Comparison of ENCODE assay signal across 8 cellular contexts in genomic region chr9:35813434-35814105, GRCh38. TPM values are rescaled to one million over a fixed set of nuclear protein-coding genes. Genes with fewer than 3 reads are reported as not detected.
DNase-seq lines count a peak whose midpoint lies in the region; TF ChIP-seq lines count a peak whose summit lies in the region.

No MANE protein-coding gene starts in this region.

- TF ChIP-seq CTCF in AG09319 (IDR thresholded peaks at IDR 0.05; ENCODE audit: low read depth, low read length) (peak; percentile 17), suprapubic skin (IDR thresholded peaks at IDR 0.05) (peak in 1 of 2 donors; percentile 24)

- no peaks in the 10 kb centered on the region for H3K9me3 Mint-ChIP-seq in activated CD4-positive, alpha-beta memory T cell treated with anti-CD3 and anti-CD28 coated beads, Interleukin-2, amount 10 ng/mL, durations not matched to agents 7 days and 5 days

- H3K4me3 ChIP-seq in H7 (ENCODE audit: insufficient read depth, low read depth, low read length) (no peak overlapping the region), suprapubic skin (peak overlapping the region; percentile 72)

- no peaks in the 10 kb centered on the region for H3K9me3 ChIP-seq in suprapubic skin

- peak overlapping the region; percentile 92 for H3K27ac Mint-ChIP-seq in activated CD4-positive, alpha-beta memory T cell treated with anti-CD3 and anti-CD28 coated beads, Interleukin-2, amount 10 ng/mL, durations not matched to agents 7 days and 5 days

- H3K4me1 Mint-ChIP-seq in activated CD4-positive, alpha-beta memory T cell treated with anti-CD3 and anti-CD28 coated beads, Interleukin-2, amount 10 ng/mL, durations not matched to agents 7 days and 5 days, result peaks cover 44% of the 10 kb centered on the region

- peaks cover 36% of the 10 kb centered on the region for H3K4me1 ChIP-seq in suprapubic skin

- H3K27me3 Mint-ChIP-seq in activated CD4-positive, alpha-beta memory T cell treated with anti-CD3 and anti-CD28 coated beads, Interleukin-2, amount 10 ng/mL, durations not matched to agents 7 days and 5 days, result peaks cover 4% of the 10 kb centered on the region

- POLR2A ChIA-PET in activated CD4-positive, alpha-beta memory T cell treated with anti-CD3 and anti-CD28 coated beads, Interleukin-2, amount 10 ng/mL, durations not matched to agents 7 days and 5 days (lab: Charles Lee), result interaction anchor here (0.5 to 3.3 kb wide), 18 partner anchors 12 to 700 kb away, joined by 3 to 10 read pairs (median 4); partner anchors contain the start of genes CCDC107, CLTA, CREB3 and FAM221B

- H3K27ac ChIP-seq in suprapubic skin, result peak overlapping the region; percentile 92

- 81% methylated on average over 9 of the region's 10 CpGs for WGBS in suprapubic skin

- DNase-seq in AG09319 (ENCODE audit: extremely low read depth, low read depth) (no peak), H7 (peak; percentile 72), iPS-NIHi11 (ENCODE audit: low spot score) (peak; percentile 45), suprapubic skin (ENCODE audit: low spot score in 2 of 2) (no peak), ecto neural progenitor cell (ENCODE audit: low spot score) (no peak), DMS79 treated with DMSO at 0.1 percent for 48 hours (lab: John Stamatoyannopoulos, UW) (no peak), NCI-H2081 treated with DMSO at 0.1 percent for 48 hours (lab: John Stamatoyannopoulos, UW) (no peak)
- no peak for DNase-seq in activated CD4-positive, alpha-beta memory T cell treated with anti-CD3 and anti-CD28 coated beads, Interleukin-2, amount 10 ng/mL, durations not matched to agents 7 days and 5 days

- TF ChIP-seq POLR2A in suprapubic skin (IDR thresholded peaks at IDR 0.05), result no peak

- peaks cover 7% of the 10 kb centered on the region for H3K36me3 Mint-ChIP-seq in activated CD4-positive, alpha-beta memory T cell treated with anti-CD3 and anti-CD28 coated beads, Interleukin-2, amount 10 ng/mL, durations not matched to agents 7 days and 5 days (ENCODE audit: low read depth)

- no peak for TF ChIP-seq EP300 in suprapubic skin (IDR thresholded peaks at IDR 0.05)

- CTCF ChIA-PET in activated CD4-positive, alpha-beta memory T cell treated with anti-CD3 and anti-CD28 coated beads, Interleukin-2, amount 10 ng/mL, durations not matched to agents 7 days and 5 days (lab: Charles Lee), result interaction anchor here (0.6 to 2.7 kb wide), 13 partner anchors 12 to 377 kb away, joined by 3 to 14 read pairs (median 5); partner anchors contain the start of genes CCDC107, CLTA, GBA2 and RGP1

- peaks cover 2% of the 10 kb centered on the region; the same call in 1 of the 2 replicates for H3K27me3 ChIP-seq in H7 (ENCODE audit: control insufficient read depth, insufficient read depth, low read length)
- no peaks in the 10 kb centered on the region for H3K27me3 ChIP-seq in suprapubic skin

- H3K36me3 ChIP-seq in H7 (replicated peaks; ENCODE audit: control insufficient read depth, insufficient read depth, low read length) (peaks cover 2% of the 10 kb centered on the region), suprapubic skin (peaks cover 3% of the 10 kb centered on the region)

- peak overlapping the region; percentile 87 for H3K4me3 Mint-ChIP-seq in activated CD4-positive, alpha-beta memory T cell treated with anti-CD3 and anti-CD28 coated beads, Interleukin-2, amount 10 ng/mL, durations not matched to agents 7 days and 5 days

RNA-seq across cellular contexts. Expression of gene HINT2, which starts 1.3 kb away (rescaled TPM):
- total RNA-seq in H7 (2014; rRNA removed; shearing (Covaris generic)), result 46.9 and 53.8 TPM in 2 replicates
- 10 to 100 TPM; 77.8 to 79.2 TPM for total RNA-seq in activated CD4-positive, alpha-beta memory T cell treated with anti-CD3 and anti-CD28 coated beads, Interleukin-2, amount 10 ng/mL, durations not matched to agents 7 days and 5 days
- total RNA-seq in suprapubic skin, result 10 to 100 TPM in 3 of 4 donors, 1 to 10 TPM in 1; 9.5 to 34.9 (median 25.3) TPM

RNA-seq across cellular contexts. Expression of gene SPAG8, which starts 1.5 kb away (rescaled TPM):
- total RNA-seq in H7 (2014; rRNA removed; shearing (Covaris generic)), result 0.15 and 0.55 TPM in 2 replicates
- total RNA-seq in activated CD4-positive, alpha-beta memory T cell treated with anti-CD3 and anti-CD28 coated beads, Interleukin-2, amount 10 ng/mL, durations not matched to agents 7 days and 5 days, result 1 to 10 TPM; 2.0 to 2.2 TPM
- total RNA-seq in suprapubic skin, result under 1 TPM in 3 of 4 donors, not detected in 1; 0.47 to 0.53 (median 0.52) TPM

RNA-seq across cellular contexts. Expression of gene FAM221B, which starts 15.0 kb away (rescaled TPM):
- not detected in 2 replicates for total RNA-seq in H7 (2014; rRNA removed; shearing (Covaris generic))
- not detected for total RNA-seq in activated CD4-positive, alpha-beta memory T cell treated with anti-CD3 and anti-CD28 coated beads, Interleukin-2, amount 10 ng/mL, durations not matched to agents 7 days and 5 days
- not detected for total RNA-seq in suprapubic skin

RNA-seq across cellular contexts. Expression of gene TMEM8B, which starts 15.5 kb away (rescaled TPM):
- 2.0 and 3.1 TPM in 2 replicates for total RNA-seq in H7 (2014; rRNA removed; shearing (Covaris generic))
- 1 to 10 TPM; 3.1 to 3.2 TPM for total RNA-seq in activated CD4-positive, alpha-beta memory T cell treated with anti-CD3 and anti-CD28 coated beads, Interleukin-2, amount 10 ng/mL, durations not matched to agents 7 days and 5 days
- total RNA-seq in suprapubic skin, result 10 to 100 TPM in 1 of 4 donors, 1 to 10 TPM in 3; 5.0 to 11.7 (median 8.0) TPM

RNA-seq across cellular contexts. Expression of gene NPR2, which starts 22.2 kb away (rescaled TPM):
- 6.4 and 7.5 TPM in 2 replicates for total RNA-seq in H7 (2014; rRNA removed; shearing (Covaris generic))
- 1 to 10 TPM; 7.7 to 8.5 TPM for total RNA-seq in activated CD4-positive, alpha-beta memory T cell treated with anti-CD3 and anti-CD28 coated beads, Interleukin-2, amount 10 ng/mL, durations not matched to agents 7 days and 5 days
- 10 to 100 TPM in 3 of 4 donors, 1 to 10 TPM in 1; 8.4 to 26.1 (median 18.2) TPM for total RNA-seq in suprapubic skin

Comparison
In these comparisons a context has a peak if more than half of its experiments do, and no peak if none do; other contexts are left out.
1. DNase-seq: peak in H7 (single experiment) and iPS-NIHi11 (single experiment); none in AG09319 (single experiment), activated CD4-positive, alpha-beta memory T cell treated with anti-CD3 and anti-CD28 coated beads, Interleukin-2, amount 10 ng/mL, durations not matched to agents 7 days and 5 days (single experiment), suprapubic skin (0 of 2), ecto neural progenitor cell (single experiment), DMS79 treated with DMSO at 0.1 percent for 48 hours (single experiment) and NCI-H2081 treated with DMSO at 0.1 percent for 48 hours (single experiment).